ENCODE assay signal across 15 cellular contexts in the genomic region with DNA sequence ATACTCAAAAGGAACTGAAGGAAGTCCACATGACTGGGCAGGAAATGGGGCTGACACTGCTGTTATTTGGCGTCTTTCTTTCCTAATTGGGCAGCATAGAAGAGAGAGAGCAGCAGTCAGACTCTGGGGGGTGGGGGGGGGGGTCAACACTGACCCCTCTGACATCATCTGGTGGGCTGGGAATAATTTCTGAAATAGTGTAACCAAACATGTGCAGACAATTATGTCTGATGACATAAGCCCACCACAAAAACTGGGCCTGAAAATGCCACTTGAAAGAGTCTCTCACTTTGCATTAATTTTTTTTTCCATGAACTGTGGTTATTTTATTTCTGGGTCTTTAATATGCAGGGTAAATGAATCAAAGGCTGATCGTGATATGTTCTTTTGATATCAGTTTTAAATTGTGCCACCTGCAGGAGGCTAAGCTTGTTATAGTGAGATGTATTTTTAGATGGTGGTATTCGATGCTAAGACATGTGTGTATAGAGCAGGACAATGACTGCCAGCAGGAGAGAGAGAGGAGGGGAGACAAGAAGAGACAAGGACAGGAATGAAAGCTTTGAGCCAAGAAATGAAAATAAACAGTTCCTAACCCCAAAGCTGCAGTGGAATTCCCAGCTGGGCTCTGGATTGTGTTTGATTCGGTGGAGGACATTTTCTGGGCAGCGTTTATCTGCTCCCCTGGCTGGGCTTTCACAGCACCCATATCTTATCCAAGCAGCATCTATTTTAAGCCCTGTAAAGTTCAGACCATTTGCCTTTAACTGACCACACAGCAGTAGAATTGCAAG.
A peak's percentile ranks its signal among the peaks of the same experiment; 100 is the strongest.
DNase-seq lines count a peak whose midpoint lies in the region; TF ChIP-seq lines count a peak whose summit lies in the region.
"Had no signal": no experiment of that assay in that cellular context is flagged by ENCODE, and none has a peak within 500 bp of the region (broad histone marks: within the 10 kb centered on the region; RNA-seq: fewer than 3 reads in every experiment).

No MANE protein-coding gene starts in this region.

- no peak overlapping the region for H3K4me3 Mint-ChIP-seq in endodermal cell
- H3K4me3 Mint-ChIP-seq: activated naive CD8-positive, alpha-beta T cell treated with anti-CD3 and anti-CD28 coated beads, Interleukin-2, amount 50 U/mL, for 24 hours had no signal

- H3K36me3 ChIP-seq in endodermal cell (ENCODE audit: control insufficient read depth, insufficient read depth, low read length): peaks cover 10% of the 10 kb centered on the region
- no peaks in the 10 kb centered on the region for H3K36me3 ChIP-seq in mesendoderm (ENCODE audit: control insufficient read depth, insufficient read depth, low read length)
- peaks cover 0 to 10% (median 2%) of the 10 kb centered on the region in 4 donors for H3K36me3 ChIP-seq in transverse colon

- 74 to 84% methylated on average over 3 to 5 of the region's 5 CpGs for WGBS in endodermal cell (ENCODE audit: insufficient coverage in 1 of 2, insufficient read length in 1 of 2), 2 experiments
- WGBS in mesendoderm (ENCODE audit: extremely low coverage, insufficient coverage, low lambda C conversion rate): no CpG with 5 or more reads among the region's 5 CpGs
- WGBS in transverse colon (ENCODE audit: low coverage in 1 of 2), 2 donors: 66 to 82% methylated on average over 3 to 5 of the region's 5 CpGs

- H3K9me3 ChIP-seq in endodermal cell (ENCODE audit: control insufficient read depth, low read length) (no peaks in the 10 kb centered on the region), transverse colon (no peaks in the 10 kb centered on the region)

- H2AK5ac ChIP-seq in mesendoderm (ENCODE audit: low read length): no peak overlapping the region

- H3K9me3 Mint-ChIP-seq in endodermal cell: no peaks in the 10 kb centered on the region
- H3K9me3 Mint-ChIP-seq: activated naive CD8-positive, alpha-beta T cell treated with anti-CD3 and anti-CD28 coated beads, Interleukin-2, amount 50 U/mL, for 24 hours had no signal

- H3K4me1 ChIP-seq in endodermal cell (ENCODE audit: control insufficient read depth, insufficient read depth, low read length): peaks cover 13% of the 10 kb centered on the region
- no peaks in the 10 kb centered on the region for H3K4me1 ChIP-seq in mesendoderm (ENCODE audit: control insufficient read depth, low read depth, low read length)
- peaks cover 0 to 16% (median 9%) of the 10 kb centered on the region in 4 donors for H3K4me1 ChIP-seq in transverse colon

- H3K56ac ChIP-seq in mesendoderm (ENCODE audit: low read length): no peak overlapping the region

- no peaks in the 10 kb centered on the region for H3K27me3 Mint-ChIP-seq in endodermal cell (ENCODE audit: insufficient read depth)
- H3K27me3 Mint-ChIP-seq: activated naive CD8-positive, alpha-beta T cell treated with anti-CD3 and anti-CD28 coated beads, Interleukin-2, amount 50 U/mL, for 24 hours had no signal

- H4K5ac ChIP-seq in mesendoderm (ENCODE audit: low read length): no peak overlapping the region

- no peak overlapping the region for H3K4me2 ChIP-seq in mesendoderm (ENCODE audit: low read length)

- TF ChIP-seq POLR2A in transverse colon (IDR thresholded peaks at IDR 0.05): no peak

- intact Hi-C loops in transverse colon (cut with DNase I; ENCODE audit: low total_unique reads): loop anchor here (10.0 kb wide), 1 partner anchor 131 kb away; no protein-coding TSS in a partner anchor

- in situ Hi-C loops in transverse colon (cut with MboI; ENCODE audit: low pct_ligation_motif_present in 1 of 4, low pct_unique_long_range_greater_than_20kb in 1 of 4, low sequenced_read_pairs in 3 of 4): no loop called here

- peak overlapping the region; percentile 40 for H3K27ac Mint-ChIP-seq in endodermal cell
- H3K27ac Mint-ChIP-seq: activated naive CD8-positive, alpha-beta T cell treated with anti-CD3 and anti-CD28 coated beads, Interleukin-2, amount 50 U/mL, for 24 hours had no signal

- H3K36me3 Mint-ChIP-seq in endodermal cell (ENCODE audit: low read depth): peaks cover 38% of the 10 kb centered on the region

- H3K4ac ChIP-seq in mesendoderm (ENCODE audit: low read depth, low read length): no peak overlapping the region

- H3K9ac ChIP-seq in endodermal cell (ENCODE audit: extremely low read depth, low read length, poor library complexity, severe bottlenecking) (no peak overlapping the region), mesendoderm (ENCODE audit: low read length) (no peak overlapping the region)

- no peaks in the 10 kb centered on the region for H3K79me1 ChIP-seq in mesendoderm (ENCODE audit: low read length)

- DNase-seq in M059J (ENCODE audit: low read depth) (peak; percentile 2), endodermal cell (no peak), mesendoderm (peak; percentile 50), transverse colon (peak; percentile 27), globus pallidus (ENCODE audit: low spot score) (no peak), Ammon's horn (ENCODE audit: low spot score) (no peak), amygdala (lab: John Stamatoyannopoulos, UW) (no peak)
- DNase-seq in activated naive CD4-positive, alpha-beta T cell treated with anti-CD3 and anti-CD28 coated beads, Interleukin-2, amount 50 U/mL, for 16 hours: no peak
- DNase-seq: activated naive CD8-positive, alpha-beta T cell treated with anti-CD3 and anti-CD28 coated beads, Interleukin-2, amount 50 U/mL, for 24 hours; Calu3; MV-4-11; NCI-H510A; posterior cingulate gyrus; stimulated activated CD4-positive, alpha-beta T cell treated with anti-CD3 and anti-CD28 coated beads, Interleukin-4, amount 100 ng/mL, for 1 hour had no signal

- H3K27me3 ChIP-seq in endodermal cell (ENCODE audit: control insufficient read depth, insufficient read depth, low read length, poor library complexity, severe bottlenecking): no peaks in the 10 kb centered on the region
- no peaks in the 10 kb centered on the region for H3K27me3 ChIP-seq in mesendoderm (ENCODE audit: insufficient read depth, low read length, poor library complexity)
- H3K27me3 ChIP-seq in transverse colon: no peaks in the 10 kb centered on the region

- no peak overlapping the region for H2BK120ac ChIP-seq in mesendoderm (ENCODE audit: low read depth, low read length)

- TF ChIP-seq CTCF in endodermal cell (conservative IDR thresholded peaks at IDR 0.05): peak; percentile 20
- peak in 1 of 5 experiments; percentile 25 for TF ChIP-seq CTCF in transverse colon (IDR thresholded peaks at IDR 0.05)

- H3K27ac ChIP-seq in endodermal cell (ENCODE audit: low read depth, low read length) (no peak overlapping the region), mesendoderm (ENCODE audit: low read depth, low read length) (no peak overlapping the region), transverse colon (peak overlapping the region; percentile 7 to 76 (median 55))
- H3K27ac ChIP-seq: RWPE1 had no signal

- no peaks in the 10 kb centered on the region for H3K79me2 ChIP-seq in mesendoderm (ENCODE audit: control insufficient read depth, insufficient read depth, low read length)

- no peak overlapping the region for H2BK5ac ChIP-seq in mesendoderm (ENCODE audit: low read length)

- H3K18ac ChIP-seq in mesendoderm (ENCODE audit: low read length): no peak overlapping the region

- H3K23ac ChIP-seq in mesendoderm (ENCODE audit: low read length): no peak overlapping the region

- peak; percentile 26 for TF ChIP-seq EP300 in transverse colon (IDR thresholded peaks at IDR 0.05; ENCODE audit: low read depth)

- peaks cover 25% of the 10 kb centered on the region for H3K4me1 Mint-ChIP-seq in endodermal cell
- H3K4me1 Mint-ChIP-seq: activated naive CD8-positive, alpha-beta T cell treated with anti-CD3 and anti-CD28 coated beads, Interleukin-2, amount 50 U/mL, for 24 hours had no signal

- no peak overlapping the region for H4K8ac ChIP-seq in mesendoderm (ENCODE audit: low read depth, low read length)

- no peak overlapping the region for H3K4me3 ChIP-seq in endodermal cell (ENCODE audit: low read length)
- no peak overlapping the region for H3K4me3 ChIP-seq in mesendoderm (ENCODE audit: low read length)
- no peak overlapping the region for H3K4me3 ChIP-seq in transverse colon

- H2BK15ac ChIP-seq in mesendoderm (replicated peaks; ENCODE audit: low read depth): no peak overlapping the region

Comparison
In these comparisons a context has a peak if more than half of its experiments do, and no peak if none do; other contexts are left out.
1. DNase-seq: peak in M059J (single experiment), mesendoderm (single experiment) and transverse colon (single experiment); none in endodermal cell (single experiment), globus pallidus (single experiment), activated naive CD4-positive, alpha-beta T cell treated with anti-CD3 and anti-CD28 coated beads, Interleukin-2, amount 50 U/mL, for 16 hours (single experiment), Ammon's horn (single experiment) and amygdala (0 of 56).
2. H3K27ac ChIP-seq: peak in transverse colon (4 of 4); none in endodermal cell (single experiment) and mesendoderm (single experiment).